In the genomic region with DNA sequence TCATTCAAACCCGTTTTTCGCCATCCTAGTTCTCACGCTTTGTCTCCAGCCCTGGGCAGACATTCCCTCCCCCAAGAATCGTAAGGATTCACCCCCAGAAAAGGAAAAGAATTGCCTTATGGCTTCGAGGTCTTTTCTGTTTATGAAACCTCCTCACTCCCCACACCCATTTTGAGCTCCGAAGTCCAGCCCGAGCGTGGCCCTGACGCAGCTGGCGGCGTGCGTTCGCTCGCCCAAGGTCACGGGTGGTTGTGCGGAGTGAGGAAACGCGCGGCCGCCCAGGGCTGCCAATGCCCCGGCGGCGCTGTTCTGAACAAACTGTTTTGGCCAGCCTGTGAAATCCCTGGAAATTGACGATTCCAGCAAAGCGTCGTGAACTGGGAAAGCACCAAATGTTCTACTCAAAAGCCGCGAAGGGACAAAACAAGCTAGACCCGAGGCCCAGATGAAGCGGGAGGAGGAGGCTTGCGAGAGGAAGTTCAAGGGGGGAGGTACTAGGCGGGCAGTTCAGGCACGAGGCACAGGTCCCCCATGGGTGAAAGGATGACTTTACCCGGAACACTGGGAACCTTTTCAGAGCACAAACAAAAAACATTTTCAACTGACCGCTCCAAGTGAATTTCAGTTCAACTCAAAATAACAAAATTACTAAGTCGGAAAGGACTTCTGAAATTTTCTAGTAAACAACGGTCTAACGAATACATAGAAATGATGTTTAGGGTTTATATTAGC, we compare ENCODE assay signal across 8 cellular contexts. TPM values are rescaled to one million over a fixed set of nuclear protein-coding genes. Genes with fewer than 3 reads are reported as not detected.
A peak's percentile ranks its signal among the peaks of the same experiment; 100 is the strongest.
DNase-seq lines count a peak whose midpoint lies in the region; ATAC-seq and FAIRE-seq lines count a peak whose summit lies in the region.

No MANE protein-coding gene starts in this region.

- H3K27me3 ChIP-seq in small intestine (ENCODE audit: control insufficient read depth in 2 of 2, insufficient read depth in 2 of 2, low read length in 2 of 2): no peaks in the 10 kb centered on the region

- H3K4me3 ChIP-seq in small intestine (ENCODE audit: low read depth in 1 of 2, low read length in 2 of 2): peak overlapping the region; percentile 10 to 65

- H3K9me3 ChIP-seq in small intestine (ENCODE audit: control insufficient read depth, low read depth): no peaks in the 10 kb centered on the region

- ATAC-seq in HG02943 (IDR thresholded peaks at IDR 0.05; ENCODE audit: low read depth, unreplicated experiment): peak; percentile 37

- H3K4me1 ChIP-seq in small intestine (ENCODE audit: control insufficient read depth in 2 of 2, insufficient read depth in 1 of 2, low read depth in 1 of 2, low read length in 1 of 2): peaks cover 0 to 1% of the 10 kb centered on the region in 2 donors

- no peak for FAIRE-seq in small intestine (lab: Jason Lieb, UNC)

- peak overlapping the region; percentile 92 to 96 for H3K27ac ChIP-seq in small intestine (ENCODE audit: low read depth in 1 of 2, low read length in 1 of 2)

- WGBS in small intestine, 3 donors: 1 to 3% (median 2%) methylated on average over 38 of the region's 38 CpGs

- DNase-seq in DMS79 treated with DMSO at 0.1 percent for 48 hours (lab: John Stamatoyannopoulos, UW) (peak; percentile 13), DMS79 (lab: John Stamatoyannopoulos, UW) (no peak), NCI-H2081 treated with DMSO at 0.1 percent for 48 hours (lab: John Stamatoyannopoulos, UW) (peak; percentile 11), inferior parietal cortex (ENCODE audit: extremely low spot score) (peak; percentile 82), small intestine (peak; percentile 89)
- peak; percentile 21 for DNase-seq in activated CD4-positive, CD25-positive, alpha-beta regulatory T cell treated with anti-CD3 and anti-CD28 coated beads, Interleukin-2, amount 50 U/mL, for 16 hours (ENCODE audit: low read depth, low spot score)
- DNase-seq in central memory CD4-positive, alpha-beta T cell: peak; percentile 56

- no peaks in the 10 kb centered on the region for H3K36me3 ChIP-seq in small intestine (ENCODE audit: control insufficient read depth in 2 of 2, insufficient read depth in 2 of 2, low read length in 2 of 2)

RNA-seq across cellular contexts. Expression of a gene that starts 0.7 kb away (rescaled TPM):
- polyA plus RNA-seq in small intestine: 10 to 100 TPM; 38.9 to 79.9 (median 44.3) TPM
